8 cellular contexts compared by ENCODE assay signal in the genomic region with DNA sequence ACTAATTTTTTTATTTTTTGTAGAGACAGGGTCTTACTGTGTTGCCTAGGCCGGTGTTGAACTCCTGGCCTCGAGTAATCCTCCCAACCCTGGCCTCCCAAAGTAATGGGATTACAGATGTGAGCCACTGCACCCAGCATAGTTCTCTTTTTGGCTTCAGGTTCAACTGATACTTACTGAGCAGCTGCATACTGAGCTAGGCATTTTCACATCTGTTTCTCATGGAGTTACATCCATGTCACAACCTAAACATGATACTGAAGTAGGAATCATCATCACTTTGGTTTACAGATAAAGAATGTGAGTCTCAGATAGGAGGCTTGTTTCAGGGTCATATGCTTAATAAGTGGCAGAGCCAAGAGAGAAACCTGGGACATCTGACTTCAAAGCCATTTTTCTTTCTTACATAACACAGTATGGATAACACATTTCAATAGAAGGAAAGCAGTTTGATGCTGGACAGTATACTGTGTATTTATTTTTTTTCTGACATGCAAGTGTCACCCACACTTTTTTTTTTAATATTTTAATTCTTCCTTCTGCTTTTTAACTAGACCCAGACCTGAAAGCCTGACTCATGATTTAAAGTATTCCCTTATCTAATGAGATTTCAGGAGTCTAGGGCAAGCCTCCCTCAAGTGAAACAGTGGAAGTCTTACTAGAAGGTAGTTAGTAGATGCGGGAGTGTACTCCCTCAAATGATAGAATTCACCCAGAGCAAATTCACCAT.
DNase-seq lines count a peak whose midpoint lies in the region; ATAC-seq, FAIRE-seq and TF ChIP-seq lines count a peak whose summit lies in the region.

No MANE protein-coding gene starts in this region.

- no peaks in the 10 kb centered on the region for H3K27me3 Mint-ChIP-seq in activated CD4-positive, alpha-beta T cell treated with anti-CD3 and anti-CD28 coated beads, Interleukin-2, amount 10 ng/mL, durations not matched to agents 7 days and 5 days

- CTCF ChIA-PET in activated CD4-positive, alpha-beta T cell treated with anti-CD3 and anti-CD28 coated beads, Interleukin-2, amount 10 ng/mL, durations not matched to agents 7 days and 5 days (lab: Charles Lee), result interaction anchor here (0.7 to 2.8 kb wide), 12 partner anchors 9 to 716 kb away, joined by 3 to 14 read pairs (median 4); a partner anchor contains a TSS

- H3K9ac ChIP-seq in MM.1S (ENCODE audit: low read length), result no peak overlapping the region

- 57 to 60% methylated on average over 3 of the region's 3 CpGs for WGBS in pancreas, 2 donors
- 68 to 72% (median 68%) methylated on average over 3 of the region's 3 CpGs for WGBS in spleen, 5 donors

- H2AFZ ChIP-seq in MM.1S (ENCODE audit: low read length), result no peak overlapping the region

- no peaks in the 10 kb centered on the region for H3K79me2 ChIP-seq in MM.1S (ENCODE audit: low read length)

- H3K4me3 ChIP-seq in HFF-Myc (replicated peaks; ENCODE audit: low read depth, low read length) (no peak overlapping the region), MM.1S (ENCODE audit: low read length) (no peak overlapping the region), pancreas (no peak overlapping the region), spleen (no peak overlapping the region)

- peak overlapping the region; percentile 25 for H3K27ac Mint-ChIP-seq in activated CD4-positive, alpha-beta T cell treated with anti-CD3 and anti-CD28 coated beads, Interleukin-2, amount 10 ng/mL, durations not matched to agents 7 days and 5 days

- no peaks in the 10 kb centered on the region for H3K9me3 Mint-ChIP-seq in activated CD4-positive, alpha-beta T cell treated with anti-CD3 and anti-CD28 coated beads, Interleukin-2, amount 10 ng/mL, durations not matched to agents 7 days and 5 days

- no peak for FAIRE-seq in pancreas (lab: Jason Lieb, UNC)

- TF ChIP-seq CTCF in HFF-Myc (IDR thresholded peaks at IDR 0.05; ENCODE audit: low read depth, low read length, missing control alignments), result no peak
- TF ChIP-seq CTCF in MM.1S (IDR thresholded peaks at IDR 0.05; ENCODE audit: low read length), result no peak
- TF ChIP-seq CTCF in pancreas (IDR thresholded peaks at IDR 0.05), result no peak
- TF ChIP-seq CTCF in spleen (IDR thresholded peaks at IDR 0.05 in 8 of 11, conservative IDR thresholded peaks at IDR 0.05 in 3 of 11), result no peak

- H3K4me3 Mint-ChIP-seq in activated CD4-positive, alpha-beta T cell treated with anti-CD3 and anti-CD28 coated beads, Interleukin-2, amount 10 ng/mL, durations not matched to agents 7 days and 5 days, result no peak overlapping the region

- no peaks in the 10 kb centered on the region for H4K20me1 ChIP-seq in MM.1S (ENCODE audit: insufficient read depth, low read length)

- no peaks in the 10 kb centered on the region for H3K9me2 ChIP-seq in MM.1S (replicated peaks; ENCODE audit: insufficient read depth, low read length)

- H3K9me3 ChIP-seq in MM.1S (replicated peaks; ENCODE audit: insufficient read depth, low read length) (no peaks in the 10 kb centered on the region), pancreas (no peaks in the 10 kb centered on the region), spleen (no peaks in the 10 kb centered on the region)

- POLR2A ChIA-PET in activated CD4-positive, alpha-beta T cell treated with anti-CD3 and anti-CD28 coated beads, Interleukin-2, amount 10 ng/mL, durations not matched to agents 7 days and 5 days (lab: Charles Lee), result no interaction called here

- DNase-seq in activated CD4-positive, alpha-beta T cell treated with anti-CD3 and anti-CD28 coated beads, Interleukin-2, amount 10 ng/mL, durations not matched to agents 7 days and 5 days, result no peak
- no peak for DNase-seq in activated CD4-positive, alpha-beta T cell treated with anti-CD3 and anti-CD28 coated beads for 1 hour
- DNase-seq in HFF-Myc (ENCODE audit: extremely low read depth, low read depth) (peak; percentile 21), MM.1S (no peak), pancreas (no peak), spleen (no peak)
- no peak for DNase-seq in effector CD4-positive, alpha-beta T cell

- H3K4me1 Mint-ChIP-seq in activated CD4-positive, alpha-beta T cell treated with anti-CD3 and anti-CD28 coated beads, Interleukin-2, amount 10 ng/mL, durations not matched to agents 7 days and 5 days, result peaks cover 4% of the 10 kb centered on the region

- intact Hi-C loops in pancreas (cut with DNase I) (no loop called here), spleen (cut with DNase I; ENCODE audit: low total_unique reads) (loop anchor here (5.0 kb wide), 3 partner anchors 318 to 1013 kb away; a partner anchor contains a TSS)

- H3K36me3 ChIP-seq in MM.1S (replicated peaks; ENCODE audit: insufficient read depth, low read length) (no peaks in the 10 kb centered on the region), pancreas (no peaks in the 10 kb centered on the region), spleen (peaks cover 0 to 16% (median 2%) of the 10 kb centered on the region in 6 donors)

- H3K4me1 ChIP-seq in MM.1S (ENCODE audit: low read length) (no peaks in the 10 kb centered on the region; the same call in 1 of the 2 replicates), pancreas (no peaks in the 10 kb centered on the region), spleen (peaks cover 0 to 6% (median 3%) of the 10 kb centered on the region in 6 donors)

- TF ChIP-seq POLR2A in spleen (IDR thresholded peaks at IDR 0.05), result no peak

- H3K4me2 ChIP-seq in MM.1S (ENCODE audit: low read depth, low read length), result 0 out of 2 replicates have a peak overlapping the region, but pooled peaks have one; percentile 27

- H3K36me3 Mint-ChIP-seq in activated CD4-positive, alpha-beta T cell treated with anti-CD3 and anti-CD28 coated beads, Interleukin-2, amount 10 ng/mL, durations not matched to agents 7 days and 5 days (ENCODE audit: low read depth), result peaks cover 11% of the 10 kb centered on the region

- peak; percentile 30 to 68 (median 51) for ATAC-seq in pancreas
- ATAC-seq in GM19467 (IDR thresholded peaks at IDR 0.05; ENCODE audit: unreplicated experiment), result no peak

- H3F3A ChIP-seq in MM.1S (ENCODE audit: insufficient read depth, low read length), result no peaks in the 10 kb centered on the region

- H3K27ac ChIP-seq in MM.1S (ENCODE audit: low read length) (no peak overlapping the region), pancreas (no peak overlapping the region), spleen (no peak overlapping the region)

- H3K27me3 ChIP-seq in MM.1S (replicated peaks; ENCODE audit: insufficient read depth, low read length) (no peaks in the 10 kb centered on the region), pancreas (no peaks in the 10 kb centered on the region), spleen (replicated peaks in 1 of 7) (no peaks in the 10 kb centered on the region)
